8 cellular contexts compared by ENCODE assay signal in genomic region chrX:132023117-132023895, GRCh38. TPM values are rescaled to one million over a fixed set of nuclear protein-coding genes. Genes with fewer than 3 reads are reported as not detected.
DNase-seq lines count a peak whose midpoint lies in the region; ATAC-seq and TF ChIP-seq lines count a peak whose summit lies in the region.

Gene STK26, plus strand, starts transcription at chrX:132023302. Its CDS starts 316 bp downstream, at chrX:132023618.

- TF ChIP-seq CTCF in activated B cell treated with CpG ODN at 0.5 μM for 24 hours (IDR thresholded peaks at IDR 0.05): no peak

- H3K4me1 Mint-ChIP-seq in activated B cell treated with CpG ODN at 0.5 μM for 24 hours: peaks cover 31% of the 10 kb centered on the region

- POLR2A ChIA-PET in activated B cell treated with CpG ODN at 0.5 μM for 24 hours (lab: Charles Lee): interaction anchor here (0.8 to 3.7 kb wide), 7 partner anchors 9 to 195 kb away, joined by 3 to 24 read pairs (median 5); partner anchors contain the start of gene RAP2C

- peak; percentile 24 for DNase-seq in 8988T
- DNase-seq in NCI-H2171 (lab: John Stamatoyannopoulos, UW): peak; percentile 65
- peak; percentile 64 for DNase-seq in activated B cell treated with CpG ODN at 0.5 μM for 24 hours
- DNase-seq in central memory CD4-positive, alpha-beta T cell: peak; percentile 75
- DNase-seq in kidney tubule cell (ENCODE audit: low spot score): peak; percentile 78
- peak; percentile 71 to 79 for DNase-seq in stimulated activated CD4-positive, alpha-beta T cell treated with anti-CD3 and anti-CD28 coated beads, Interleukin-2, amount 100 ng/mL, for 24 hours

- peak within 1 kb of the TSS; percentile 84 for H3K27ac Mint-ChIP-seq in activated B cell treated with CpG ODN at 0.5 μM for 24 hours

- H3K4me3 Mint-ChIP-seq in activated B cell treated with CpG ODN at 0.5 μM for 24 hours: peak within 1 kb of the TSS; percentile 90

- H3K9me3 Mint-ChIP-seq in activated B cell treated with CpG ODN at 0.5 μM for 24 hours: no peaks in the 10 kb centered on the region

- intact Hi-C loops in activated B cell treated with CpG ODN at 0.5 μM for 24 hours (cut with micrococcal nuclease): loop anchor here (1.0 to 5.0 kb wide), 6 partner anchors 12 to 464 kb away; partner anchors contain the start of gene MBNL3

- no peaks in the 10 kb centered on the region for H3K27me3 Mint-ChIP-seq in activated B cell treated with CpG ODN at 0.5 μM for 24 hours

- ATAC-seq in GM18511 (IDR thresholded peaks at IDR 0.05; ENCODE audit: unreplicated experiment) (peak; percentile 74), HG02970 (IDR thresholded peaks at IDR 0.05; ENCODE audit: low FRiP score, unreplicated experiment) (peak; percentile 77), activated B cell treated with CpG ODN at 0.5 μM for 24 hours (ENCODE audit: low read depth) (peak; percentile 84)

- no peaks in the 10 kb centered on the region for H3K36me3 Mint-ChIP-seq in activated B cell treated with CpG ODN at 0.5 μM for 24 hours (ENCODE audit: low read depth)

- CTCF ChIA-PET in activated B cell treated with CpG ODN at 0.5 μM for 24 hours (lab: Charles Lee): no interaction called here

RNA-seq across cellular contexts. Expression of gene STK26, which starts in this region (rescaled TPM):
- 19.9 and 20.7 TPM in 2 replicates for total RNA-seq in activated B cell treated with CpG ODN at 0.5 μM for 24 hours

Comparison
In these comparisons a context has a peak if more than half of its experiments do, and no peak if none do; other contexts are left out.
1. Peak in every context shown above with its lines: DNase-seq and ATAC-seq.
2. DNase-seq: peak in every context shown above with its lines; median percentile 78 in kidney tubule cell; 75 in central memory CD4-positive, alpha-beta T cell; 75 in stimulated activated CD4-positive, alpha-beta T cell treated with anti-CD3 and anti-CD28 coated beads, Interleukin-2, amount 100 ng/mL, for 24 hours; 65 in NCI-H2171; 64 in activated B cell treated with CpG ODN at 0.5 μM for 24 hours; 24 in 8988T.